In genomic region chr10:132910186-132910880, GRCh38 we compare ENCODE assay signal across 18 cellular contexts. TPM values are rescaled to one million over a fixed set of nuclear protein-coding genes. Genes with fewer than 3 reads are reported as not detected.
"Had no signal": no experiment of that assay in that cellular context is flagged by ENCODE, and none has a peak within 500 bp of the region (broad histone marks: within the 10 kb centered on the region; RNA-seq: fewer than 3 reads in every experiment).

No MANE protein-coding gene starts in this region.

- H3K9me3 ChIP-seq: lower lobe of right lung, pancreas had no signal

- H3K4me3 ChIP-seq: cardiac muscle cell, hepatocyte, lower lobe of right lung, pancreas, skin epidermis, tibial nerve had no signal

- H3K9me3 Mint-ChIP-seq: activated CD4-positive, alpha-beta T cell treated with anti-CD3 and anti-CD28 coated beads, Interleukin-2, amount 10 ng/mL, durations not matched to agents 7 days and 5 days; activated naive CD4-positive, alpha-beta T cell treated with anti-CD3 and anti-CD28 coated beads for 36 hours; activated T-helper 2 cell treated with anti-CD3 and anti-CD28 coated beads, Interferon-gamma antibody, Interleukin-2, Interleukin-4, amounts not matched to agents 10 μg/mL and 5 μg/mL and 100 μg/mL, durations not matched to agents 14 hours and 24 hours and 36 hours; neural crest cell; T-helper 2 cell treated with Interferon-gamma antibody and Interleukin-4, amounts not matched to agents 5 μg/mL and 100 μg/mL, for 36 hours had no signal

- DNase-seq: activated CD4-positive, alpha-beta T cell treated with anti-CD3 and anti-CD28 coated beads, Interleukin-2, amount 10 ng/mL, durations not matched to agents 7 days and 5 days; activated naive CD4-positive, alpha-beta T cell treated with anti-CD3 and anti-CD28 coated beads for 36 hours; activated T-cell treated with anti-CD3 and anti-CD28 coated beads for 4 hours; erythroblast; stimulated activated CD4-positive, alpha-beta T cell treated with anti-CD3 and anti-CD28 coated beads, Interleukin-15, amount 100 ng/mL, for 24 hours; stimulated activated CD4-positive, alpha-beta T cell treated with anti-CD3 and anti-CD28 coated beads, Interleukin-4, amount 100 ng/mL, for 1 hour; stimulated activated naive B cell treated with anti-CD40 and anti-IgM and Interleukin-4, amounts not matched to agents 10 μg/mL and 1 μg/mL and 100 μg/mL, for 72 hours had no signal

- H3K27ac ChIP-seq: cardiac muscle cell, hepatocyte, lower lobe of right lung, pancreas, skin epidermis, tibial nerve had no signal

- H3K27ac Mint-ChIP-seq: activated CD4-positive, alpha-beta T cell treated with anti-CD3 and anti-CD28 coated beads, Interleukin-2, amount 10 ng/mL, durations not matched to agents 7 days and 5 days; activated naive CD4-positive, alpha-beta T cell treated with anti-CD3 and anti-CD28 coated beads for 36 hours; activated T-helper 2 cell treated with anti-CD3 and anti-CD28 coated beads, Interferon-gamma antibody, Interleukin-2, Interleukin-4, amounts not matched to agents 10 μg/mL and 5 μg/mL and 100 μg/mL, durations not matched to agents 14 hours and 24 hours and 36 hours; mesothelial cell of epicardium; stimulated activated naive B cell treated with anti-CD40 and anti-IgM and Interleukin-4, amounts not matched to agents 10 μg/mL and 1 μg/mL and 100 μg/mL, for 72 hours; T-helper 2 cell treated with Interferon-gamma antibody and Interleukin-4, amounts not matched to agents 5 μg/mL and 100 μg/mL, for 36 hours had no signal

- H3K4me1 Mint-ChIP-seq: activated CD4-positive, alpha-beta T cell treated with anti-CD3 and anti-CD28 coated beads, Interleukin-2, amount 10 ng/mL, durations not matched to agents 7 days and 5 days; neural crest cell had no signal

- H3K36me3 Mint-ChIP-seq: mesothelial cell of epicardium; stimulated activated naive B cell treated with anti-CD40 and anti-IgM and Interleukin-4, amounts not matched to agents 10 μg/mL and 1 μg/mL and 100 μg/mL, for 72 hours had no signal

- H3K27me3 ChIP-seq: cardiac muscle cell, hepatocyte, pancreas, tibial nerve had no signal

- H3K4me1 ChIP-seq: lower lobe of right lung, pancreas had no signal

- H3K36me3 ChIP-seq: cardiac muscle cell, lower lobe of right lung, pancreas, tibial nerve had no signal

- H3K27me3 Mint-ChIP-seq: activated CD4-positive, alpha-beta T cell treated with anti-CD3 and anti-CD28 coated beads, Interleukin-2, amount 10 ng/mL, durations not matched to agents 7 days and 5 days had no signal

- ATAC-seq: stimulated activated naive B cell treated with anti-CD40 and anti-IgM and Interleukin-4, amounts not matched to agents 10 μg/mL and 1 μg/mL and 100 μg/mL, for 72 hours had no signal

- H3K4me3 Mint-ChIP-seq: activated CD4-positive, alpha-beta T cell treated with anti-CD3 and anti-CD28 coated beads, Interleukin-2, amount 10 ng/mL, durations not matched to agents 7 days and 5 days; activated naive CD4-positive, alpha-beta T cell treated with anti-CD3 and anti-CD28 coated beads for 36 hours; mesothelial cell of epicardium; neural crest cell; stimulated activated naive B cell treated with anti-CD40 and anti-IgM and Interleukin-4, amounts not matched to agents 10 μg/mL and 1 μg/mL and 100 μg/mL, for 72 hours; T-helper 2 cell treated with Interferon-gamma antibody and Interleukin-4, amounts not matched to agents 5 μg/mL and 100 μg/mL, for 36 hours had no signal

RNA-seq across cellular contexts. Expression of gene CFAP46, which starts 32.0 kb away (rescaled TPM):
- total RNA-seq: activated CD4-positive, alpha-beta T cell treated with anti-CD3 and anti-CD28 coated beads, Interleukin-2, amount 10 ng/mL, durations not matched to agents 7 days and 5 days; activated naive CD4-positive, alpha-beta T cell treated with anti-CD3 and anti-CD28 coated beads for 36 hours; activated T-helper 2 cell treated with anti-CD3 and anti-CD28 coated beads, Interferon-gamma antibody, Interleukin-2, Interleukin-4, amounts not matched to agents 10 μg/mL and 5 μg/mL and 100 μg/mL, durations not matched to agents 14 hours and 24 hours and 36 hours; subcutaneous adipose tissue had no signal
